ENCODE assay signal across 27 cellular contexts in the genomic region with DNA sequence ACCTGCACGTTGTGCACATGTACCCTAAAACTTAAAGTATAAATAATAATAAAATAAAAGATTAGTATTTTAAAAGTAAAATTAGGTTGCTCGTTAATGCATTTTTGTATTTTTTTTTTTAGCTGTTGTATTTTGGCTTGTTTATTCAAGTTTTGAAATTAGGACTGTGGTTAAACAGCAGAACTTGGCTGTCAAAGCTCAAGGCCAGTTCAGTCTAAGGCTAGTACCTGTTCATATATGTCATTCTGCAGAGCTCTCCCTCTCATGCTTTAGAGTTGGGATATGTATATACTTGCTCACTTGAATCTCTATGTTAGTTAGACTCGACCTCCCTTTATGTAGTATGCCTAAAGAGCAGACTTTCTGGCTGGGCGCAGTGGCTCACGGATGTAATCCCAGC.
"Had no signal": no experiment of that assay in that cellular context is flagged by ENCODE, and none has a peak within 500 bp of the region (broad histone marks: within the 10 kb centered on the region; RNA-seq: fewer than 3 reads in every experiment).

No MANE protein-coding gene starts in this region.

- DNase-seq: activated CD4-positive, alpha-beta memory T cell treated with anti-CD3 and anti-CD28 coated beads, Interleukin-2, amount 10 ng/mL, durations not matched to agents 7 days and 5 days; activated CD4-positive, alpha-beta T cell treated with anti-CD3 and anti-CD28 coated beads for 1 hour; activated CD4-positive, alpha-beta T cell treated with anti-CD3 and anti-CD28 coated beads for 4 hours; activated CD4-positive, alpha-beta T cell treated with anti-CD3 and anti-CD28 coated beads, Interleukin-2, amount 10 ng/mL, durations not matched to agents 7 days and 5 days; activated CD4-positive, alpha-beta T cell treated with anti-CD3 and anti-CD28 coated beads, Interleukin-2, amount 50 U/mL, for 4 hours; activated CD8-positive, alpha-beta memory T cell treated with anti-CD3 and anti-CD28 coated beads, Interleukin-2, amount 50 U/mL, for 48 hours; activated effector memory CD4-positive, alpha-beta T cell treated with anti-CD3 and anti-CD28 coated beads, Interleukin-2, amount 50 U/mL, for 16 hours; activated naive CD4-positive, alpha-beta T cell treated with anti-CD3 and anti-CD28 coated beads for 36 hours; activated T-cell treated with anti-CD3 and anti-CD28 coated beads for 4 hours; amniotic stem cell; anterior cingulate cortex; brain microvascular endothelial cell; dermis blood vessel endothelial cell; effector CD4-positive, alpha-beta T cell; effector memory CD8-positive, alpha-beta T cell; erythroblast; foreskin keratinocyte; gastrocnemius medialis; glutamatergic neuron; heart left ventricle; T-helper 1 cell; T-helper 2 cell had no signal

- H3K4me3 Mint-ChIP-seq: activated CD4-positive, alpha-beta memory T cell treated with anti-CD3 and anti-CD28 coated beads, Interleukin-2, amount 10 ng/mL, durations not matched to agents 7 days and 5 days; activated CD4-positive, alpha-beta T cell treated with anti-CD3 and anti-CD28 coated beads, Interleukin-2, amount 10 ng/mL, durations not matched to agents 7 days and 5 days; activated naive CD4-positive, alpha-beta T cell treated with anti-CD3 and anti-CD28 coated beads for 36 hours; activated naive CD4-positive, alpha-beta T cell treated with anti-CD3 and anti-CD28 coated beads, Interleukin-2, amount 50 U/mL, for 24 hours; central memory CD8-positive, alpha-beta T cell; effector memory CD8-positive, alpha-beta T cell had no signal

- H3K9me3 Mint-ChIP-seq: activated CD4-positive, alpha-beta memory T cell treated with anti-CD3 and anti-CD28 coated beads, Interleukin-2, amount 10 ng/mL, durations not matched to agents 7 days and 5 days; activated CD4-positive, alpha-beta T cell treated with anti-CD3 and anti-CD28 coated beads, Interleukin-2, amount 10 ng/mL, durations not matched to agents 7 days and 5 days; activated naive CD4-positive, alpha-beta T cell treated with anti-CD3 and anti-CD28 coated beads for 36 hours; activated naive CD4-positive, alpha-beta T cell treated with anti-CD3 and anti-CD28 coated beads, Interleukin-2, amount 50 U/mL, for 24 hours; activated T-helper 2 cell treated with anti-CD3 and anti-CD28 coated beads, Interferon-gamma antibody, Interleukin-2, Interleukin-4, amounts not matched to agents 10 μg/mL and 5 μg/mL and 100 μg/mL, durations not matched to agents 14 hours and 24 hours and 36 hours; central memory CD8-positive, alpha-beta T cell; effector memory CD8-positive, alpha-beta T cell had no signal

- H3K27ac ChIP-seq: brain microvascular endothelial cell, coronary artery, esophagus muscularis mucosa, foreskin keratinocyte, gastrocnemius medialis, heart left ventricle had no signal

- H3K4me1 Mint-ChIP-seq: activated CD4-positive, alpha-beta memory T cell treated with anti-CD3 and anti-CD28 coated beads, Interleukin-2, amount 10 ng/mL, durations not matched to agents 7 days and 5 days had no signal

- H3K9me3 ChIP-seq: esophagus muscularis mucosa, gastrocnemius medialis, heart left ventricle had no signal

- H3K27me3 ChIP-seq: brain microvascular endothelial cell, esophagus muscularis mucosa, foreskin keratinocyte, gastrocnemius medialis, heart left ventricle had no signal

- ATAC-seq: effector memory CD8-positive, alpha-beta T cell; foreskin keratinocyte; gastrocnemius medialis; heart left ventricle had no signal

- H3K27ac Mint-ChIP-seq: activated CD4-positive, alpha-beta memory T cell treated with anti-CD3 and anti-CD28 coated beads, Interleukin-2, amount 10 ng/mL, durations not matched to agents 7 days and 5 days; activated CD4-positive, alpha-beta T cell treated with anti-CD3 and anti-CD28 coated beads, Interleukin-2, amount 10 ng/mL, durations not matched to agents 7 days and 5 days; activated naive CD4-positive, alpha-beta T cell treated with anti-CD3 and anti-CD28 coated beads for 36 hours; activated naive CD4-positive, alpha-beta T cell treated with anti-CD3 and anti-CD28 coated beads, Interleukin-2, amount 50 U/mL, for 24 hours; activated T-helper 2 cell treated with anti-CD3 and anti-CD28 coated beads, Interferon-gamma antibody, Interleukin-2, Interleukin-4, amounts not matched to agents 10 μg/mL and 5 μg/mL and 100 μg/mL, durations not matched to agents 14 hours and 24 hours and 36 hours; effector memory CD8-positive, alpha-beta T cell had no signal

- H3K27me3 Mint-ChIP-seq: activated CD4-positive, alpha-beta memory T cell treated with anti-CD3 and anti-CD28 coated beads, Interleukin-2, amount 10 ng/mL, durations not matched to agents 7 days and 5 days; activated CD4-positive, alpha-beta T cell treated with anti-CD3 and anti-CD28 coated beads, Interleukin-2, amount 10 ng/mL, durations not matched to agents 7 days and 5 days; activated naive CD4-positive, alpha-beta T cell treated with anti-CD3 and anti-CD28 coated beads, Interleukin-2, amount 50 U/mL, for 24 hours; central memory CD8-positive, alpha-beta T cell; effector memory CD8-positive, alpha-beta T cell had no signal

- H3K4me3 ChIP-seq: coronary artery, esophagus muscularis mucosa, gastrocnemius medialis, heart left ventricle had no signal

- H3K4me1 ChIP-seq: esophagus muscularis mucosa, foreskin keratinocyte, gastrocnemius medialis had no signal
